Comparison of ENCODE assay signal across 8 cellular contexts in genomic region chr16:48542020-48542473, GRCh38.
DNase-seq lines count a peak whose midpoint lies in the region; ATAC-seq and TF ChIP-seq lines count a peak whose summit lies in the region.

No MANE protein-coding gene starts in this region.

- H3K9me3 ChIP-seq in T-helper 17 cell (ENCODE audit: control insufficient read depth, low read length, poor library complexity, severe bottlenecking): no peaks in the 10 kb centered on the region

- H3K9me3 Mint-ChIP-seq in naive B cell: no peaks in the 10 kb centered on the region

- CTCF ChIA-PET in BJ (lab: Yijun Ruan, JAX): interaction anchor here (0.7 to 4.0 kb wide), 13 partner anchors 9 to 211 kb away, joined by 3 to 21 read pairs (median 4); no protein-coding TSS in a partner anchor

- H3K27ac Mint-ChIP-seq in T-helper 17 cell (peak overlapping the region; percentile 78), naive B cell (peak overlapping the region in 2 of 6 donors; percentile 10 to 86)

- H3K27me3 Mint-ChIP-seq in T-helper 17 cell (no peaks in the 10 kb centered on the region), naive B cell (no peaks in the 10 kb centered on the region)

- H3K4me3 Mint-ChIP-seq in T-helper 17 cell: no peak overlapping the region
- no peak overlapping the region for H3K4me3 Mint-ChIP-seq in naive B cell

- H3K36me3 ChIP-seq in BJ (ENCODE audit: control insufficient read depth, insufficient read depth, low read length): peaks cover 11% of the 10 kb centered on the region

- POLR2A ChIA-PET in BJ (lab: Charles Lee): no interaction called here

- H3K4me1 Mint-ChIP-seq in T-helper 17 cell (peaks cover 14% of the 10 kb centered on the region), naive B cell (peaks cover 5 to 20% (median 10%) of the 10 kb centered on the region in 3 donors)

- H3K36me3 Mint-ChIP-seq in T-helper 17 cell (ENCODE audit: low read depth): no peaks in the 10 kb centered on the region
- peaks cover 8 to 11% of the 10 kb centered on the region in 2 donors for H3K36me3 Mint-ChIP-seq in naive B cell

- no peak for DNase-seq in BJ (ENCODE audit: low read depth)
- no peak for DNase-seq in GM20000 (ENCODE audit: low spot score)
- no peak for DNase-seq in T-helper 17 cell
- DNase-seq in epithelial cell of proximal tubule (ENCODE audit: low read depth): no peak
- peak; percentile 38 for DNase-seq in naive B cell
- DNase-seq in islet precursor cell: no peak
- DNase-seq in DMS153 (lab: John Stamatoyannopoulos, UW): no peak

- H3K27me3 ChIP-seq in BJ (ENCODE audit: control insufficient read depth, insufficient read depth, low read length): no peaks in the 10 kb centered on the region

- H3K4me3 ChIP-seq in BJ (ENCODE audit: low read depth, low read length): no peak overlapping the region
- no peak overlapping the region for H3K4me3 ChIP-seq in epithelial cell of proximal tubule (ENCODE audit: low read depth, low read length)

- TF ChIP-seq CTCF in BJ (IDR thresholded peaks at IDR 0.05; ENCODE audit: insufficient read depth, low read depth, low read length): peak; percentile 71
- peak; percentile 44 for TF ChIP-seq CTCF in GM20000 (IDR thresholded peaks at IDR 0.05; ENCODE audit: extremely low read depth, missing control alignments)
- TF ChIP-seq CTCF in epithelial cell of proximal tubule (conservative IDR thresholded peaks at IDR 0.05; ENCODE audit: low read depth, low read length): peak; percentile 65

- ATAC-seq in T-helper 17 cell (peak; percentile 36), naive B cell (ENCODE audit: low read depth in 2 of 2) (peak; percentile 80 to 82), GM21717 (IDR thresholded peaks at IDR 0.05; ENCODE audit: unreplicated experiment) (no peak)
